In the genomic region with DNA sequence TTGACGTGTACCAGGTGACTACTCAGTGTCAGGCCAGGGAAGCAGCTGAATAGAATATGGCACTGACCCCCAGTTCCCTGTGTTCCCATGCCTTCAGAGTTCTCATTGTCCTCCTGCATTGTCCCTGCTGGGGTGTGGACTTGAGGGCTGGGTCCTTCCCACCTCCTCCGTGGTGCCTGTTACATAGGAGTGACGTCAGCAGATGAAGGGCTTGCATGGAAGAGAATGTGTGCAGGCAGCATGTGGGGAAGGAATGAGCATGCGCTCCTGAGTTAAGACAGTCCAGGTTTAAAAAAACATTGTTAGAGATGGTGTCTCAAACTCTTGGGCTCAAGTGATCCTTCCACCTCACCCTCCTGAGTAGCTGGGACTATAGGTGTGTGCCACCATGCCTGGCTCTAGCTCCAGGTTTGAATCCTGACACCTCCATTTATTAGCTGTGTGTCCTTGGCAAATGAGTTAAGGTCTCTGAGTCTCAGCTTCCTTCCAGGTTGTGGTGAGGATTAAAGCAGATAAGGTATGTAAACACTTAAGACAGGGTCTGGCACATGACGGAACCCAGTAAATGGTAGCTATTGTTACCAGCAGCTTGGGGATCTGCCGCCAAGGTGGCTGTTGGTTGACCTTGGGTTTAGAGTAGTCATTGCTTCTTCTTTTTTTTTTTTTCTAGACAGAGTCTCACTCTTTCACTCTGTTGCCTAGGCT, we compare ENCODE assay signal across 2 cellular contexts.
TF ChIP-seq lines count a peak whose summit lies in the region.

No MANE protein-coding gene starts in this region.

TF ChIP-seq in HepG2, 621 proteins besides CTCF, POLR2A, EP300 and RAD21 (continues in another document):
- TF ChIP-seq ZFP41 (CRISPR knock-in tag; IDR thresholded peaks at IDR 0.05; ENCODE audit: borderline replicate concordance) (no peak), YY1 (IDR thresholded peaks at IDR 0.05; ENCODE audit: insufficient read depth, insufficient replicate concordance, low read depth, low read length) (no peak), SETDB1 (CRISPR knock-in tag; IDR thresholded peaks at IDR 0.05; ENCODE audit: borderline replicate concordance) (no peak), ZNF768 (CRISPR knock-in tag; IDR thresholded peaks at IDR 0.05) (peak; percentile 62; the same call in 1 of the 2 replicates), BRCA1 (CRISPR knock-in tag; IDR thresholded peaks at IDR 0.05) (no peak), ONECUT2 (CRISPR knock-in tag; IDR thresholded peaks at IDR 0.05) (no peak), ZFY (CRISPR knock-in tag; IDR thresholded peaks at IDR 0.05) (no peak), ZSCAN12 (CRISPR knock-in tag; IDR thresholded peaks at IDR 0.05) (no peak), ZNF484 (CRISPR knock-in tag; IDR thresholded peaks at IDR 0.05; ENCODE audit: borderline replicate concordance, low read depth) (no peak), ATF7 (IDR thresholded peaks at IDR 0.05) (peak; percentile 33; the same call in 1 of the 2 replicates), ATF7 (CRISPR knock-in tag; IDR thresholded peaks at IDR 0.05) (no peak), CREB1 (IDR thresholded peaks at IDR 0.05) (peak; percentile 89), CREB1 (CRISPR knock-in tag; IDR thresholded peaks at IDR 0.05) (no peak), NCOA1 (CRISPR knock-in tag; IDR thresholded peaks at IDR 0.05) (no peak), CAMTA2 (CRISPR knock-in tag; IDR thresholded peaks at IDR 0.05; ENCODE audit: borderline replicate concordance) (no peak), ZNF563 (CRISPR knock-in tag; IDR thresholded peaks at IDR 0.05) (no peak), ZNF274 (CRISPR knock-in tag; IDR thresholded peaks at IDR 0.05) (no peak), SALL1 (CRISPR knock-in tag; IDR thresholded peaks at IDR 0.05) (no peak), ZNF460 (CRISPR knock-in tag; IDR thresholded peaks at IDR 0.05; ENCODE audit: borderline replicate concordance) (no peak), NFYB (CRISPR knock-in tag; IDR thresholded peaks at IDR 0.05) (no peak), ZNF737 (CRISPR knock-in tag; IDR thresholded peaks at IDR 0.05; ENCODE audit: borderline replicate concordance) (no peak), ZNF224 (CRISPR knock-in tag; IDR thresholded peaks at IDR 0.05) (no peak)
- TF ChIP-seq, protein P1, sequence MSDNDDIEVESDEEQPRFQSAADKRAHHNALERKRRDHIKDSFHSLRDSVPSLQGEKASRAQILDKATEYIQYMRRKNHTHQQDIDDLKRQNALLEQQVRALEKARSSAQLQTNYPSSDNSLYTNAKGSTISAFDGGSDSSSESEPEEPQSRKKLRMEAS (IDR thresholded peaks at IDR 0.05) = no peak
- TF ChIP-seq, protein P2, sequence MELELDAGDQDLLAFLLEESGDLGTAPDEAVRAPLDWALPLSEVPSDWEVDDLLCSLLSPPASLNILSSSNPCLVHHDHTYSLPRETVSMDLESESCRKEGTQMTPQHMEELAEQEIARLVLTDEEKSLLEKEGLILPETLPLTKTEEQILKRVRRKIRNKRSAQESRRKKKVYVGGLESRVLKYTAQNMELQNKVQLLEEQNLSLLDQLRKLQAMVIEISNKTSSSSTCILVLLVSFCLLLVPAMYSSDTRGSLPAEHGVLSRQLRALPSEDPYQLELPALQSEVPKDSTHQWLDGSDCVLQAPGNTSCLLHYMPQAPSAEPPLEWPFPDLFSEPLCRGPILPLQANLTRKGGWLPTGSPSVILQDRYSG (CRISPR knock-in tag; IDR thresholded peaks at IDR 0.05) = no peak
- TF ChIP-seq, protein P3, sequence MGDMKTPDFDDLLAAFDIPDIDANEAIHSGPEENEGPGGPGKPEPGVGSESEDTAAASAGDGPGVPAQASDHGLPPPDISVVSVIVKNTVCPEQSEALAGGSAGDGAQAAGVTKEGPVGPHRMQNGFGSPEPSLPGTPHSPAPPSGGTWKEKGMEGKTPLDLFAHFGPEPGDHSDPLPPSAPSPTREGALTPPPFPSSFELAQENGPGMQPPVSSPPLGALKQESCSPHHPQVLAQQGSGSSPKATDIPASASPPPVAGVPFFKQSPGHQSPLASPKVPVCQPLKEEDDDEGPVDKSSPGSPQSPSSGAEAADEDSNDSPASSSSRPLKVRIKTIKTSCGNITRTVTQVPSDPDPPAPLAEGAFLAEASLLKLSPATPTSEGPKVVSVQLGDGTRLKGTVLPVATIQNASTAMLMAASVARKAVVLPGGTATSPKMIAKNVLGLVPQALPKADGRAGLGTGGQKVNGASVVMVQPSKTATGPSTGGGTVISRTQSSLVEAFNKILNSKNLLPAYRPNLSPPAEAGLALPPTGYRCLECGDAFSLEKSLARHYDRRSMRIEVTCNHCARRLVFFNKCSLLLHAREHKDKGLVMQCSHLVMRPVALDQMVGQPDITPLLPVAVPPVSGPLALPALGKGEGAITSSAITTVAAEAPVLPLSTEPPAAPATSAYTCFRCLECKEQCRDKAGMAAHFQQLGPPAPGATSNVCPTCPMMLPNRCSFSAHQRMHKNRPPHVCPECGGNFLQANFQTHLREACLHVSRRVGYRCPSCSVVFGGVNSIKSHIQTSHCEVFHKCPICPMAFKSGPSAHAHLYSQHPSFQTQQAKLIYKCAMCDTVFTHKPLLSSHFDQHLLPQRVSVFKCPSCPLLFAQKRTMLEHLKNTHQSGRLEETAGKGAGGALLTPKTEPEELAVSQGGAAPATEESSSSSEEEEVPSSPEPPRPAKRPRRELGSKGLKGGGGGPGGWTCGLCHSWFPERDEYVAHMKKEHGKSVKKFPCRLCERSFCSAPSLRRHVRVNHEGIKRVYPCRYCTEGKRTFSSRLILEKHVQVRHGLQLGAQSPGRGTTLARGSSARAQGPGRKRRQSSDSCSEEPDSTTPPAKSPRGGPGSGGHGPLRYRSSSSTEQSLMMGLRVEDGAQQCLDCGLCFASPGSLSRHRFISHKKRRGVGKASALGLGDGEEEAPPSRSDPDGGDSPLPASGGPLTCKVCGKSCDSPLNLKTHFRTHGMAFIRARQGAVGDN (CRISPR knock-in tag; IDR thresholded peaks at IDR 0.05) = no peak
- TF ChIP-seq, protein P4, sequence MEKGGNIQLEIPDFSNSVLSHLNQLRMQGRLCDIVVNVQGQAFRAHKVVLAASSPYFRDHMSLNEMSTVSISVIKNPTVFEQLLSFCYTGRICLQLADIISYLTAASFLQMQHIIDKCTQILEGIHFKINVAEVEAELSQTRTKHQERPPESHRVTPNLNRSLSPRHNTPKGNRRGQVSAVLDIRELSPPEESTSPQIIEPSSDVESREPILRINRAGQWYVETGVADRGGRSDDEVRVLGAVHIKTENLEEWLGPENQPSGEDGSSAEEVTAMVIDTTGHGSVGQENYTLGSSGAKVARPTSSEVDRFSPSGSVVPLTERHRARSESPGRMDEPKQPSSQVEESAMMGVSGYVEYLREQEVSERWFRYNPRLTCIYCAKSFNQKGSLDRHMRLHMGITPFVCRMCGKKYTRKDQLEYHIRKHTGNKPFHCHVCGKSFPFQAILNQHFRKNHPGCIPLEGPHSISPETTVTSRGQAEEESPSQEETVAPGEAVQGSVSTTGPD (CRISPR knock-in tag; IDR thresholded peaks at IDR 0.05) = no peak

TF ChIP-seq in K562, 482 proteins besides CTCF, POLR2A, EP300 and RAD21:
- TF ChIP-seq ESRRA (IDR thresholded peaks at IDR 0.05; ENCODE audit: borderline replicate concordance, low read depth) = peak; percentile 68; the same call in 1 of the 2 replicates
- TF ChIP-seq, protein P5, sequence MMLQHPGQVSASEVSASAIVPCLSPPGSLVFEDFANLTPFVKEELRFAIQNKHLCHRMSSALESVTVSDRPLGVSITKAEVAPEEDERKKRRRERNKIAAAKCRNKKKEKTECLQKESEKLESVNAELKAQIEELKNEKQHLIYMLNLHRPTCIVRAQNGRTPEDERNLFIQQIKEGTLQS (IDR thresholded peaks at IDR 0.05) = peak; percentile 50
- TF ChIP-seq, protein P5 (CRISPR knock-in tag; conservative IDR thresholded peaks at IDR 0.05) = no peak
- TF ChIP-seq, protein P6, sequence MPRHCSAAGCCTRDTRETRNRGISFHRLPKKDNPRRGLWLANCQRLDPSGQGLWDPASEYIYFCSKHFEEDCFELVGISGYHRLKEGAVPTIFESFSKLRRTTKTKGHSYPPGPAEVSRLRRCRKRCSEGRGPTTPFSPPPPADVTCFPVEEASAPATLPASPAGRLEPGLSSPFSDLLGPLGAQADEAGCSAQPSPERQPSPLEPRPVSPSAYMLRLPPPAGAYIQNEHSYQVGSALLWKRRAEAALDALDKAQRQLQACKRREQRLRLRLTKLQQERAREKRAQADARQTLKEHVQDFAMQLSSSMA (CRISPR knock-in tag; IDR thresholded peaks at IDR 0.05) = no peak
- TF ChIP-seq PURB (CRISPR knock-in tag; IDR thresholded peaks at IDR 0.05; ENCODE audit: low read depth) = no peak
- TF ChIP-seq, protein P7, sequence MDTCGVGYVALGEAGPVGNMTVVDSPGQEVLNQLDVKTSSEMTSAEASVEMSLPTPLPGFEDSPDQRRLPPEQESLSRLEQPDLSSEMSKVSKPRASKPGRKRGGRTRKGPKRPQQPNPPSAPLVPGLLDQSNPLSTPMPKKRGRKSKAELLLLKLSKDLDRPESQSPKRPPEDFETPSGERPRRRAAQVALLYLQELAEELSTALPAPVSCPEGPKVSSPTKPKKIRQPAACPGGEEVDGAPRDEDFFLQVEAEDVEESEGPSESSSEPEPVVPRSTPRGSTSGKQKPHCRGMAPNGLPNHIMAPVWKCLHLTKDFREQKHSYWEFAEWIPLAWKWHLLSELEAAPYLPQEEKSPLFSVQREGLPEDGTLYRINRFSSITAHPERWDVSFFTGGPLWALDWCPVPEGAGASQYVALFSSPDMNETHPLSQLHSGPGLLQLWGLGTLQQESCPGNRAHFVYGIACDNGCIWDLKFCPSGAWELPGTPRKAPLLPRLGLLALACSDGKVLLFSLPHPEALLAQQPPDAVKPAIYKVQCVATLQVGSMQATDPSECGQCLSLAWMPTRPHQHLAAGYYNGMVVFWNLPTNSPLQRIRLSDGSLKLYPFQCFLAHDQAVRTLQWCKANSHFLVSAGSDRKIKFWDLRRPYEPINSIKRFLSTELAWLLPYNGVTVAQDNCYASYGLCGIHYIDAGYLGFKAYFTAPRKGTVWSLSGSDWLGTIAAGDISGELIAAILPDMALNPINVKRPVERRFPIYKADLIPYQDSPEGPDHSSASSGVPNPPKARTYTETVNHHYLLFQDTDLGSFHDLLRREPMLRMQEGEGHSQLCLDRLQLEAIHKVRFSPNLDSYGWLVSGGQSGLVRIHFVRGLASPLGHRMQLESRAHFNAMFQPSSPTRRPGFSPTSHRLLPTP (IDR thresholded peaks at IDR 0.05; ENCODE audit: borderline replicate concordance, extremely low read depth, insufficient read length) = no peak
- TF ChIP-seq ATF1 (CRISPR knock-in tag; IDR thresholded peaks at IDR 0.05) = no peak
- peak; percentile 63 for TF ChIP-seq ATF1 (tag; IDR thresholded peaks at IDR 0.05)
- peak; percentile 14 for TF ChIP-seq RBM25 (IDR thresholded peaks at IDR 0.05; ENCODE audit: low read depth, low read length, severe bottlenecking)
- no peak for TF ChIP-seq POLR3A (IDR thresholded peaks at IDR 0.05; ENCODE audit: borderline replicate concordance, extremely low read depth, insufficient read depth, insufficient read length)
- no peak for TF ChIP-seq HMG20B (CRISPR knock-in tag; IDR thresholded peaks at IDR 0.05)
- TF ChIP-seq, protein P8, sequence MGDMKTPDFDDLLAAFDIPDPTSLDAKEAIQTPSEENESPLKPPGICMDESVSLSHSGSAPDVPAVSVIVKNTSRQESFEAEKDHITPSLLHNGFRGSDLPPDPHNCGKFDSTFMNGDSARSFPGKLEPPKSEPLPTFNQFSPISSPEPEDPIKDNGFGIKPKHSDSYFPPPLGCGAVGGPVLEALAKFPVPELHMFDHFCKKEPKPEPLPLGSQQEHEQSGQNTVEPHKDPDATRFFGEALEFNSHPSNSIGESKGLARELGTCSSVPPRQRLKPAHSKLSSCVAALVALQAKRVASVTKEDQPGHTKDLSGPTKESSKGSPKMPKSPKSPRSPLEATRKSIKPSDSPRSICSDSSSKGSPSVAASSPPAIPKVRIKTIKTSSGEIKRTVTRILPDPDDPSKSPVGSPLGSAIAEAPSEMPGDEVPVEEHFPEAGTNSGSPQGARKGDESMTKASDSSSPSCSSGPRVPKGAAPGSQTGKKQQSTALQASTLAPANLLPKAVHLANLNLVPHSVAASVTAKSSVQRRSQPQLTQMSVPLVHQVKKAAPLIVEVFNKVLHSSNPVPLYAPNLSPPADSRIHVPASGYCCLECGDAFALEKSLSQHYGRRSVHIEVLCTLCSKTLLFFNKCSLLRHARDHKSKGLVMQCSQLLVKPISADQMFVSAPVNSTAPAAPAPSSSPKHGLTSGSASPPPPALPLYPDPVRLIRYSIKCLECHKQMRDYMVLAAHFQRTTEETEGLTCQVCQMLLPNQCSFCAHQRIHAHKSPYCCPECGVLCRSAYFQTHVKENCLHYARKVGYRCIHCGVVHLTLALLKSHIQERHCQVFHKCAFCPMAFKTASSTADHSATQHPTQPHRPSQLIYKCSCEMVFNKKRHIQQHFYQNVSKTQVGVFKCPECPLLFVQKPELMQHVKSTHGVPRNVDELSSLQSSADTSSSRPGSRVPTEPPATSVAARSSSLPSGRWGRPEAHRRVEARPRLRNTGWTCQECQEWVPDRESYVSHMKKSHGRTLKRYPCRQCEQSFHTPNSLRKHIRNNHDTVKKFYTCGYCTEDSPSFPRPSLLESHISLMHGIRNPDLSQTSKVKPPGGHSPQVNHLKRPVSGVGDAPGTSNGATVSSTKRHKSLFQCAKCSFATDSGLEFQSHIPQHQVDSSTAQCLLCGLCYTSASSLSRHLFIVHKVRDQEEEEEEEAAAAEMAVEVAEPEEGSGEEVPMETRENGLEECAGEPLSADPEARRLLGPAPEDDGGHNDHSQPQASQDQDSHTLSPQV (IDR thresholded peaks at IDR 0.05) = no peak
- no peak for TF ChIP-seq YY1 (IDR thresholded peaks at IDR 0.05; ENCODE audit: borderline replicate concordance in 1 of 3, control insufficient read depth in 1 of 3, extremely low read depth in 1 of 3, insufficient read depth in 3 of 3, insufficient read length in 1 of 3, insufficient replicate concordance in 2 of 3, low read depth in 1 of 3, low read length in 2 of 3)
- TF ChIP-seq ZNF239 (CRISPR knock-in tag; IDR thresholded peaks at IDR 0.05) = no peak
- peak; percentile 60; the same call in 1 of the 2 replicates for TF ChIP-seq CREM (IDR thresholded peaks at IDR 0.05; ENCODE audit: low read depth)
- TF ChIP-seq NRF1 (conservative IDR thresholded peaks at IDR 0.05 in 1 of 2, IDR thresholded peaks at IDR 0.05 in 1 of 2) = peak in 1 of 2 experiments; percentile 24; a peak in 1 of 4 replicates
- TF ChIP-seq ZFP36 (IDR thresholded peaks at IDR 0.05; ENCODE audit: low read depth, low read length, partially characterized antibody) = peak; percentile 62
- no peak for TF ChIP-seq ZNF584 (CRISPR knock-in tag; IDR thresholded peaks at IDR 0.05; ENCODE audit: low read depth)
- peak; percentile 24; the same call in 1 of the 2 replicates for TF ChIP-seq CREB1 (IDR thresholded peaks at IDR 0.05)
- TF ChIP-seq CREB1 (CRISPR knock-in tag; IDR thresholded peaks at IDR 0.05) = no peak; the same call in 1 of the 2 replicates
- no peak for TF ChIP-seq ZNF41 (CRISPR knock-in tag; conservative IDR thresholded peaks at IDR 0.05)
- peak; percentile 34; the same call in 1 of the 2 replicates for TF ChIP-seq BHLHE40 (IDR thresholded peaks at IDR 0.05; ENCODE audit: low read length)
- TF ChIP-seq FOXA3 (CRISPR knock-in tag; conservative IDR thresholded peaks at IDR 0.05 in 1 of 2, IDR thresholded peaks at IDR 0.05 in 1 of 2) = peak in 1 of 2 experiments; percentile 54; a peak in 1 of 4 replicates
- peak; percentile 58; the same call in 1 of the 2 replicates for TF ChIP-seq BCOR (IDR thresholded peaks at IDR 0.05)
- 0 out of 2 replicates have a peak, but pooled peaks have one; percentile 50 for TF ChIP-seq SOX6 (IDR thresholded peaks at IDR 0.05)
- TF ChIP-seq ATF7 (IDR thresholded peaks at IDR 0.05) = peak; percentile 46; the same call in 1 of the 2 replicates
- TF ChIP-seq NFYB (IDR thresholded peaks at IDR 0.05; ENCODE audit: extremely low read depth, insufficient read length) = no peak
